In the genomic region with DNA sequence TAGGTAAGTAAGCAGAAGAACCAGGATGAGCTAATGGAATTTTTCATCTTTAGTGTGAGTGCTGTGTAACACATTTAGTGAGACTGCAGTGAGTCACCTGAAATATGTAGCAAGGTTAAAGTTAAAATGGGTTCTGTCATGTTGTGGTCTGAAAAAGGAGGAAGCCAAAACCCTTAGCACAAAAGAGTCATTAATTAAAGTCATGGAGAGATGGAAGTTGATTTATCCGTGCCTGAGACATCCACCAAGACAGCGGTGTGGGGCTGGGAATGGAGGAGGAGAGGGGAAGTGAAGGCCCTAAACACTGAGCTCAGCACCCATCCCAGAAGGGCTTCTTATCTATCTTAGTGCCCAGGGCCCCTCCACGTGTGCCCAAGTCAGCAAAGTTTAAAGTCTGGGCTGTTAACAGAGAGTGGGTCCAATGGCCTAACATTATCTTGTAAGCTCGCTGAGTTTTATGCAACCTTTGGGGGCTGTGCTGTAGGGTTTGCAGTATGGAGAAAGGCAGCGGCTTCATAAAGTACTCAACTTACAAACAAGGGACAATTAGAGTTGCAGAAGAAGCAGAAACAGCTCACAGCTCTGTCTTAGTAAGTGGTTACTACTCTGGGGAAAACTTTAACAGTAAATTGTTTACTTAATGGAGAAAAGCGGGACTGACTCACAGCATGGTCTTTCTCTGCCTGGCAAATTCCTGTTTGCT, we compare ENCODE assay signal across 8 cellular contexts. TPM values are rescaled to one million over a fixed set of nuclear protein-coding genes. Genes with fewer than 3 reads are reported as not detected.
DNase-seq lines count a peak whose midpoint lies in the region; ATAC-seq and TF ChIP-seq lines count a peak whose summit lies in the region.
"Had no signal": no experiment of that assay in that cellular context is flagged by ENCODE, and none has a peak within 500 bp of the region (broad histone marks: within the 10 kb centered on the region; RNA-seq: fewer than 3 reads in every experiment).

No MANE protein-coding gene starts in this region.

- H3K27me3 ChIP-seq in HL-60 (ENCODE audit: insufficient read depth, poor library complexity, severe bottlenecking) (no peaks in the 10 kb centered on the region), stomach smooth muscle (ENCODE audit: control insufficient read depth in 1 of 2, insufficient read depth in 2 of 2, low read length in 2 of 2) (no peaks in the 10 kb centered on the region), WERI-Rb-1 (ENCODE audit: insufficient read depth, low read depth, severe bottlenecking) (no peaks in the 10 kb centered on the region)
- H3K27me3 ChIP-seq: neural progenitor cell had no signal

- H3K27me3 Mint-ChIP-seq in T-helper 17 cell: no peaks in the 10 kb centered on the region

- DNase-seq in HL-60 (ENCODE audit: low read depth in 1 of 2, low spot score in 1 of 2) (peak; percentile 43 to 55), T-helper 17 cell (no peak), fibroblast of peridontal ligament (ENCODE audit: extremely low read depth) (peak; percentile 90), WERI-Rb-1 (no peak), NCI-H187 (lab: John Stamatoyannopoulos, UW) (no peak)

- no peaks in the 10 kb centered on the region for H3K36me3 Mint-ChIP-seq in T-helper 17 cell (ENCODE audit: low read depth)

- H3K4me3 ChIP-seq in HL-60 (replicated peaks; ENCODE audit: insufficient read depth, low read length): no peak overlapping the region
- peak overlapping the region; percentile 46 to 49 for H3K4me3 ChIP-seq in stomach smooth muscle (ENCODE audit: low read length in 2 of 2)
- H3K4me3 ChIP-seq in WERI-Rb-1 (ENCODE audit: low read depth, low read length): no peak overlapping the region
- H3K4me3 ChIP-seq: neural progenitor cell had no signal

- H3K36me3 ChIP-seq in stomach smooth muscle (ENCODE audit: control insufficient read depth in 2 of 2, insufficient read depth in 2 of 2, low read length in 2 of 2) (peaks cover 0 to 5% of the 10 kb centered on the region in 2 donors), WERI-Rb-1 (peaks cover 2% of the 10 kb centered on the region; the same call in 1 of the 2 replicates)
- H3K36me3 ChIP-seq: neural progenitor cell had no signal

- TF ChIP-seq CTCF in HL-60 (IDR thresholded peaks at IDR 0.05; ENCODE audit: insufficient read depth, low read length) (no peak), WERI-Rb-1 (IDR thresholded peaks at IDR 0.05; ENCODE audit: low read depth, low read length) (no peak)

- no peak for ATAC-seq in T-helper 17 cell
- no peak for ATAC-seq in GM18861 (IDR thresholded peaks at IDR 0.05; ENCODE audit: unreplicated experiment)

- peak overlapping the region in 1 of 2 donors; percentile 41 for H3K9ac ChIP-seq in stomach smooth muscle (ENCODE audit: low read length in 2 of 2)
- H3K9ac ChIP-seq: neural progenitor cell had no signal

- peak overlapping the region; percentile 8 for H3K27ac Mint-ChIP-seq in T-helper 17 cell

- H3K9me3 ChIP-seq in T-helper 17 cell (ENCODE audit: control insufficient read depth, low read length, poor library complexity, severe bottlenecking): no peaks in the 10 kb centered on the region
- H3K9me3 ChIP-seq in stomach smooth muscle (ENCODE audit: control insufficient read depth in 2 of 2, low read length in 2 of 2): no peaks in the 10 kb centered on the region
- no peaks in the 10 kb centered on the region for H3K9me3 ChIP-seq in WERI-Rb-1 (ENCODE audit: severe bottlenecking)

- H3K4me3 Mint-ChIP-seq in T-helper 17 cell: no peak overlapping the region
- H3K4me3 Mint-ChIP-seq: neural progenitor cell had no signal

- H3K27ac ChIP-seq in HL-60 (replicated peaks) (peak overlapping the region; percentile 18), stomach smooth muscle (ENCODE audit: low read length) (peak overlapping the region; percentile 13), WERI-Rb-1 (no peak overlapping the region)
- H3K27ac ChIP-seq: neural progenitor cell had no signal

- peaks cover 12% of the 10 kb centered on the region for H3K4me1 ChIP-seq in stomach smooth muscle (ENCODE audit: control insufficient read depth, insufficient read depth, low read length)
- H3K4me1 ChIP-seq: neural progenitor cell had no signal

- H3K4me1 Mint-ChIP-seq in T-helper 17 cell: peaks cover 5% of the 10 kb centered on the region

RNA-seq across cellular contexts. Expression of a gene that starts 9.3 kb away (rescaled TPM):
- total RNA-seq in T-helper 17 cell: 10 to 100 TPM; 57.4 to 69.3 TPM

RNA-seq across cellular contexts. Expression of a gene that starts 45.7 kb away (rescaled TPM):
- 1 to 10 TPM in 1 of 2 donors, under 1 TPM in 1; 0.60 to 2.5 TPM for total RNA-seq in T-helper 17 cell

Comparison
In these comparisons a context has a peak if more than half of its experiments do, and no peak if none do; other contexts are left out.
1. DNase-seq: peak in HL-60 (2 of 2) and fibroblast of peridontal ligament (single experiment); none in T-helper 17 cell (0 of 3), WERI-Rb-1 (single experiment) and NCI-H187 (0 of 2).
2. H3K4me3 ChIP-seq: peak in stomach smooth muscle (2 of 2); none in HL-60 (single experiment) and WERI-Rb-1 (single experiment).